ENCODE assay signal across 8 cellular contexts in the genomic region with DNA sequence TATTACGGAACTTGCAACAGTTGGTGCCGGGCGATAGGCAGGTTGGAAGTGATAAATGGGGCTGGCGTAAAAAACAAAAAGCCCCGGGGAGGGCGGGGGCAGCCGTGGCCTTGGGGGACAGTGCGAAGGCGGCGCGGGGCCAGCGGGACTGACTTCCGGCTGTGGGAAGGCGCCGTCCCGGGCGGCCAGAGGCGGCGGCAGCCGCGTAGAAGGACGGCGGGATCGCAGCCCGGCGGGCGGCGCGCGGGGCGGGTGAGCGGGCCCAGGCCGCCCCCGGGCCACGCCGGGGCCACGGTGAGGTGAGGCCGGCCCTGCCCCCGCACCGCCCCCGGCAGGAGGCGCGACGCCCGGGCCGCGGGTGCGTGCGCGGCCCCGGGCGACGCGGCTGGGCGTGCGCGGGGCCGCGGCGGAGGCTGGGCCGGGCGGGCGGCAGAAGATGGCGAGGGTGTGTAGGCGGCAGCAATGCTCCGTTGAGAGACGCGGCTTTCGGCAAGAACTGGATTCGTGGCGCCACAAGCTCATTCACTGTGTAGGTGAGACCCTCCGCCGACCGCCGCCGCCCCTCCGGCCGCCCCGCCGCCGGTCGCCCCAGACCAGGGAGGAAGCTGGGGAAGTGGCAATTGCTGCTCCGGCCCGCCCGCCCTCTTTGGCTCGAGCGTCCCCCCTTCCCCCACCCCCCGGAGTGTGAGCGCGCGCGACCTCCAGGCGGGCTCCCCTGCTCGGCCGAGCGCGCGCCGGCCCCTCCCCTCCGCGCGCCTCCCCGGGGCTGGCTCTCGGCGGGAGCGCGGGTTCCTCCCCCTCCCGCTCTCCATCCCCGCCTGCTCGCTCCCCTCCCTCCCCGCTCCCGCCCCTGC. TPM values are rescaled to one million over a fixed set of nuclear protein-coding genes. Genes with fewer than 3 reads are reported as not detected.
A peak's percentile ranks its signal among the peaks of the same experiment; 100 is the strongest.
DNase-seq lines count a peak whose midpoint lies in the region; ATAC-seq and TF ChIP-seq lines count a peak whose summit lies in the region.

Gene LCOR, plus strand, starts transcription at position 432 of the 854 bp plus-strand sequence. CDS start 116,760 bp downstream, outside the sequence.

- 0 out of 22 replicates have a peak, but pooled peaks cover 0 to under 1% (median 0%) of the 10 kb centered on the region in 11 experiments for H3K9me3 ChIP-seq in BLaER1 treated with 17β-estradiol and CSF1 and Interleukin-3, amounts not matched to agents 10 nM and 100 nM (replicated peaks in 1 of 11)
- H3K9me3 ChIP-seq in lower lobe of right lung = no peaks in the 10 kb centered on the region

- POLR2A ChIA-PET in activated CD8-positive, alpha-beta T cell treated with anti-CD3 and anti-CD28 coated beads for 36 hours (lab: Charles Lee) = interaction anchor here (1.6 kb wide), 1 partner anchor 10 kb away, joined by 5 read pairs; no protein-coding TSS in a partner anchor

- ATAC-seq in HG03457 (IDR thresholded peaks at IDR 0.05; ENCODE audit: unreplicated experiment) (peak; percentile 41), lower lobe of right lung (peak; percentile 90 to 95)
- peak; percentile 74 for ATAC-seq in activated CD8-positive, alpha-beta T cell treated with anti-CD3 and anti-CD28 coated beads for 36 hours

- H3K4me3 ChIP-seq in BLaER1 treated with 17β-estradiol and CSF1 and Interleukin-3, amounts not matched to agents 10 nM and 100 nM = peak within 1 kb of the TSS; percentile 90 to 99 (median 95)
- H3K4me3 ChIP-seq in lower lobe of right lung = peak within 1 kb of the TSS; percentile 88

- peak within 1 kb of the TSS; percentile 89 to 96 (median 94) for H3K9ac ChIP-seq in BLaER1 treated with 17β-estradiol and CSF1 and Interleukin-3, amounts not matched to agents 10 nM and 100 nM

- no peaks in the 10 kb centered on the region for H3K27me3 Mint-ChIP-seq in activated CD8-positive, alpha-beta T cell treated with anti-CD3 and anti-CD28 coated beads for 36 hours

- DNase-seq in GM19240 (ENCODE audit: insufficient read length, low spot score) = peak; percentile 94
- peak; percentile 89 for DNase-seq in NCI-H82 (lab: John Stamatoyannopoulos, UW)
- peak; percentile 91 for DNase-seq in activated CD8-positive, alpha-beta T cell treated with anti-CD3 and anti-CD28 coated beads for 36 hours
- DNase-seq in ecto neural progenitor cell (ENCODE audit: low spot score) = peak; percentile 92
- peak; percentile 89 for DNase-seq in lower lobe of right lung
- peak; percentile 54 to 71 (median 66) for DNase-seq in stimulated activated CD4-positive, alpha-beta T cell treated with anti-CD3 and anti-CD28 coated beads, TNF-alpha, amount 100 ng/mL, for 1 hour (ENCODE audit: low read depth in 3 of 3, low spot score in 1 of 3)

- H3K27me3 ChIP-seq in BLaER1 treated with 17β-estradiol and CSF1 and Interleukin-3, amounts not matched to agents 10 nM and 100 nM = no peaks in the 10 kb centered on the region
- no peaks in the 10 kb centered on the region for H3K27me3 ChIP-seq in lower lobe of right lung (ENCODE audit: low read depth)

- peaks cover 37 to 43% (median 42%) of the 10 kb centered on the region in 11 experiments for H4K20me1 ChIP-seq in BLaER1 treated with 17β-estradiol and CSF1 and Interleukin-3, amounts not matched to agents 10 nM and 100 nM

- H3K4me1 ChIP-seq in BLaER1 treated with 17β-estradiol and CSF1 and Interleukin-3, amounts not matched to agents 10 nM and 100 nM = peaks cover 45 to 56% (median 52%) of the 10 kb centered on the region in 10 experiments
- peaks cover 46% of the 10 kb centered on the region for H3K4me1 ChIP-seq in lower lobe of right lung

- H3K36me3 Mint-ChIP-seq in activated CD8-positive, alpha-beta T cell treated with anti-CD3 and anti-CD28 coated beads for 36 hours (ENCODE audit: low read depth) = peaks cover 13% of the 10 kb centered on the region

- H3K4me3 Mint-ChIP-seq in activated CD8-positive, alpha-beta T cell treated with anti-CD3 and anti-CD28 coated beads for 36 hours = peak within 1 kb of the TSS; percentile 97

- H3K9me3 Mint-ChIP-seq in activated CD8-positive, alpha-beta T cell treated with anti-CD3 and anti-CD28 coated beads for 36 hours = no peaks in the 10 kb centered on the region

- TF ChIP-seq CTCF in activated CD8-positive, alpha-beta T cell treated with anti-CD3 and anti-CD28 coated beads for 36 hours (IDR thresholded peaks at IDR 0.05) = no peak
- no peak for TF ChIP-seq CTCF in lower lobe of right lung (IDR thresholded peaks at IDR 0.05)

- CTCF ChIA-PET in activated CD8-positive, alpha-beta T cell treated with anti-CD3 and anti-CD28 coated beads for 36 hours (lab: Charles Lee) = interaction anchor here (0.6 to 1.4 kb wide), 3 partner anchors 191 to 193 kb away, joined by 3 to 4 read pairs (median 4); no protein-coding TSS in a partner anchor

- peak within 1 kb of the TSS; percentile 82 to 97 (median 93) for H3K4me2 ChIP-seq in BLaER1 treated with 17β-estradiol and CSF1 and Interleukin-3, amounts not matched to agents 10 nM and 100 nM

- peaks cover 49% of the 10 kb centered on the region for H3K4me1 Mint-ChIP-seq in activated CD8-positive, alpha-beta T cell treated with anti-CD3 and anti-CD28 coated beads for 36 hours (ENCODE audit: low read depth)

- H3K27ac Mint-ChIP-seq in activated CD8-positive, alpha-beta T cell treated with anti-CD3 and anti-CD28 coated beads for 36 hours = peak within 1 kb of the TSS; percentile 97

- peak within 1 kb of the TSS; percentile 87 to 97 (median 94) for H3K27ac ChIP-seq in BLaER1 treated with 17β-estradiol and CSF1 and Interleukin-3, amounts not matched to agents 10 nM and 100 nM
- peak within 1 kb of the TSS; percentile 88 for H3K27ac ChIP-seq in lower lobe of right lung

- intact Hi-C loops in activated CD8-positive, alpha-beta T cell treated with anti-CD3 and anti-CD28 coated beads for 36 hours (cut with micrococcal nuclease) = loop anchor here (2.0 to 10.0 kb wide), 4 partner anchors 65 to 203 kb away; no protein-coding TSS in a partner anchor
- intact Hi-C loops in lower lobe of right lung (cut with DNase I) = no loop called here

- H3K36me3 ChIP-seq in BLaER1 treated with 17β-estradiol and CSF1 and Interleukin-3, amounts not matched to agents 10 nM and 100 nM = peaks cover 0 to 13% (median 7%) of the 10 kb centered on the region in 11 experiments; a peak in 18 of 22 replicates
- H3K36me3 ChIP-seq in lower lobe of right lung = no peaks in the 10 kb centered on the region

RNA-seq across cellular contexts. Expression of gene LCOR, which starts in this region (rescaled TPM):
- total RNA-seq in activated CD8-positive, alpha-beta T cell treated with anti-CD3 and anti-CD28 coated beads for 36 hours = 10 to 100 TPM; 20.6 to 24.3 TPM
- 34.7 TPM for total RNA-seq in lower lobe of right lung

Comparison
In these comparisons a context has a peak if more than half of its experiments do, and no peak if none do; other contexts are left out.
1. Peak in every context shown above with its lines: DNase-seq, ATAC-seq, H3K4me3 ChIP-seq and H3K27ac ChIP-seq.
2. ATAC-seq: peak in every context shown above with its lines; median percentile 92 in lower lobe of right lung; 74 in activated CD8-positive, alpha-beta T cell treated with anti-CD3 and anti-CD28 coated beads for 36 hours; 41 in HG03457.